In genomic region chr14:104195854-104196253, GRCh38 we compare ENCODE assay signal across 20 cellular contexts. TPM values are rescaled to one million over a fixed set of nuclear protein-coding genes. Genes with fewer than 3 reads are reported as not detected.
DNase-seq lines count a peak whose midpoint lies in the region; ATAC-seq, FAIRE-seq and TF ChIP-seq lines count a peak whose summit lies in the region.
"Had no signal": no experiment of that assay in that cellular context is flagged by ENCODE, and none has a peak within 500 bp of the region (broad histone marks: within the 10 kb centered on the region; RNA-seq: fewer than 3 reads in every experiment).

No MANE protein-coding gene starts in this region.

- peak; percentile 46 for ATAC-seq in mucosa of descending colon
- no peak for ATAC-seq in HG03095 (IDR thresholded peaks at IDR 0.05; ENCODE audit: unreplicated experiment)

- H3K27me3 ChIP-seq in HAP-1 (ENCODE audit: low read depth) = no peaks in the 10 kb centered on the region

- TF ChIP-seq CTCF in HEK293 (tag by site-specific recombination; IDR thresholded peaks at IDR 0.05) (no peak), mucosa of descending colon (IDR thresholded peaks at IDR 0.05) (no peak)

- no peak overlapping the region for H3K4me3 ChIP-seq in HEK293 (ENCODE audit: low read depth, low read length)
- H3K4me3 ChIP-seq in mucosa of descending colon = no peak overlapping the region
- H3K4me3 ChIP-seq in HAP-1 = no peak overlapping the region
- H3K4me3 ChIP-seq: lung had no signal

- H3K4me1 ChIP-seq in HEK293 (ENCODE audit: control insufficient read depth, insufficient read depth, low read length) = no peaks in the 10 kb centered on the region
- no peaks in the 10 kb centered on the region for H3K4me1 ChIP-seq in mucosa of descending colon (ENCODE audit: low read depth)
- no peaks in the 10 kb centered on the region for H3K4me1 ChIP-seq in HAP-1

- POLR2A ChIA-PET in HEK293 (lab: Yijun Ruan, JAX) = no interaction called here

- CTCF ChIA-PET in HEK293 (lab: Yijun Ruan, JAX) = interaction anchor here (0.6 to 0.7 kb wide), 3 partner anchors 9 to 442 kb away, joined by 3 read pairs; no protein-coding TSS in a partner anchor

- in situ Hi-C loops in HAP-1 (cut with MboI; ENCODE audit: low sequenced_read_pairs) = no loop called here

- FAIRE-seq in RCC 7860 (lab: Jason Lieb, UNC) = no peak
- FAIRE-seq: kidney had no signal

- no peak overlapping the region for H3K27ac ChIP-seq in HEK293 (ENCODE audit: extremely low read depth, low read depth, low read length)
- H3K27ac ChIP-seq: dorsolateral prefrontal cortex, KMS-11, neutrophil had no signal

- H3K36me3 ChIP-seq in HEK293 (ENCODE audit: control insufficient read depth in 2 of 2, insufficient read depth in 1 of 2, low read length in 2 of 2) = no peaks in the 10 kb centered on the region
- H3K36me3 ChIP-seq in mucosa of descending colon (ENCODE audit: low read depth) = no peaks in the 10 kb centered on the region
- H3K36me3 ChIP-seq in HAP-1 (replicated peaks) = no peaks in the 10 kb centered on the region
- H3K36me3 ChIP-seq: neutrophil had no signal

- intact Hi-C loops in mucosa of descending colon (cut with DNase I, micrococcal nuclease) = no loop called here

- DNase-seq in COR-L47 (lab: John Stamatoyannopoulos, UW) (peak; percentile 36), NCI-H446 treated with DMSO at 0.1 percent for 48 hours (lab: John Stamatoyannopoulos, UW) (peak; percentile 58), mucosa of descending colon (no peak), HuH-7.5 (ENCODE audit: low spot score) (no peak), HAP-1 (ENCODE audit: low spot score in 2 of 2) (no peak), RCC 7860 (ENCODE audit: low spot score) (no peak)
- DNase-seq: activated CD4-positive, alpha-beta memory T cell treated with anti-CD3 and anti-CD28 coated beads for 36 hours; activated effector memory CD4-positive, alpha-beta T cell treated with Interleukin-2 at 50 U/mL for 16 hours; cerebellar nuclear complex; dorsolateral prefrontal cortex; glutamatergic neuron; kidney; NCI-H82; Right ventricle myocardium superior; trophoblast cell had no signal

- H3K9me3 ChIP-seq in HEK293 (ENCODE audit: control insufficient read depth, insufficient read depth, low read depth, low read length) (no peaks in the 10 kb centered on the region), mucosa of descending colon (no peaks in the 10 kb centered on the region), HAP-1 (no peaks in the 10 kb centered on the region)
- H3K9me3 ChIP-seq: neutrophil had no signal

TF ChIP-seq in HEK293, 187 proteins besides CTCF, POLR2A, EP300 and RAD21:
- TF ChIP-seq ZNF560 (tag by site-specific recombination; IDR thresholded peaks at IDR 0.05; ENCODE audit: borderline replicate concordance) (no peak), ZSCAN5A (tag by site-specific recombination; IDR thresholded peaks at IDR 0.05) (no peak), ZBTB17 (tag by site-specific recombination; IDR thresholded peaks at IDR 0.05) (peak; percentile 83), GLIS1 (tag by site-specific recombination; IDR thresholded peaks at IDR 0.05) (peak; percentile 85)

RNA-seq across cellular contexts. Expression of gene KIF26A, which starts 57.5 kb away (rescaled TPM):
- total RNA-seq in mucosa of descending colon = 1 to 10 TPM; 3.8 to 7.7 (median 6.5) TPM

Comparison
In these comparisons a context has a peak if more than half of its experiments do, and no peak if none do; other contexts are left out.
1. DNase-seq: peak in COR-L47 (single experiment) and NCI-H446 treated with DMSO at 0.1 percent for 48 hours (single experiment); none in mucosa of descending colon (0 of 3), HuH-7.5 (single experiment), HAP-1 (0 of 2) and RCC 7860 (single experiment).